ENCODE assay signal across 10 cellular contexts in genomic region chr16:4376126-4376819, GRCh38. TPM values are rescaled to one million over a fixed set of nuclear protein-coding genes. Genes with fewer than 3 reads are reported as not detected.
A peak's percentile ranks its signal among the peaks of the same experiment; 100 is the strongest.
DNase-seq lines count a peak whose midpoint lies in the region; ATAC-seq and TF ChIP-seq lines count a peak whose summit lies in the region.
"Had no signal": no experiment of that assay in that cellular context is flagged by ENCODE, and none has a peak within 500 bp of the region (broad histone marks: within the 10 kb centered on the region; RNA-seq: fewer than 3 reads in every experiment).

No MANE protein-coding gene starts in this region.

- peak; percentile 74 to 97 for DNase-seq in lower leg skin (ENCODE audit: low spot score in 2 of 2)
- DNase-seq in substantia nigra (lab: John Stamatoyannopoulos, UW) = peak in 48 of 49 donors; percentile 23 to 95 (median 77)
- no peak for DNase-seq in stimulated activated CD4-positive, alpha-beta T cell treated with anti-CD3 and anti-CD28 coated beads, Interleukin-1b, Interleukin-23, amount 100 ng/mL, for 48 hours
- no peak for DNase-seq in stimulated activated CD4-positive, alpha-beta T cell treated with anti-CD3 and anti-CD28 coated beads, Interleukin-2, amount 100 ng/mL, for 48 hours
- no peak for DNase-seq in NCI-H2081 (lab: John Stamatoyannopoulos, UW)
- DNase-seq: activated CD4-positive, alpha-beta T cell treated with anti-CD3 and anti-CD28 coated beads, Interleukin-2, amount 50 U/mL, for 4 hours had no signal

- no peak for TF ChIP-seq CTCF in lower leg skin (IDR thresholded peaks at IDR 0.05)

- no peak for TF ChIP-seq POLR2A in lower leg skin (IDR thresholded peaks at IDR 0.05)

- ATAC-seq in GM21360 (IDR thresholded peaks at IDR 0.05; ENCODE audit: unreplicated experiment) = no peak

- H3K27ac ChIP-seq in HUES64 (ENCODE audit: low read depth, low read length) (peak overlapping the region; percentile 37), cingulate gyrus (ENCODE audit: low read depth, low read length) (peak overlapping the region; percentile 67), substantia nigra (ENCODE audit: low read depth, low read length, poor library complexity, severe bottlenecking) (peak overlapping the region; percentile 51)
- H3K27ac ChIP-seq: KMS-11 had no signal

- no peak overlapping the region for H3K9ac ChIP-seq in HUES64 (ENCODE audit: low read depth, low read length)
- H3K9ac ChIP-seq: KMS-11 had no signal

- peaks cover 42% of the 10 kb centered on the region for H3K4me1 ChIP-seq in HUES64 (ENCODE audit: insufficient read depth, low read length)

- no peaks in the 10 kb centered on the region for H3K9me3 ChIP-seq in HUES64 (ENCODE audit: insufficient read depth, low read depth, low read length)

- H3K27me3 ChIP-seq in HUES64 (ENCODE audit: insufficient read depth, low read length) = no peaks in the 10 kb centered on the region

- H3K4me3 ChIP-seq in HUES64 (ENCODE audit: low read length) (no peak overlapping the region), lower leg skin (ENCODE audit: low read depth, poor library complexity, severe bottlenecking) (no peak overlapping the region)

- H3K36me3 ChIP-seq in HUES64 (ENCODE audit: insufficient read depth, low read length) = no peaks in the 10 kb centered on the region

- intact Hi-C loops in lower leg skin (cut with DNase I; ENCODE audit: low total_unique reads) = loop anchor here (10.0 kb wide), 1 partner anchor 1129 kb away; no protein-coding TSS in a partner anchor

- 88% methylated on average over 29 of the region's 30 CpGs for WGBS in HUES64
- 57 to 75% methylated on average over 19 to 30 of the region's 30 CpGs for WGBS in lower leg skin, 2 donors

RNA-seq across cellular contexts. Expression of gene VASN, which starts 4.6 kb away (rescaled TPM):
- 6.1 TPM for polyA plus RNA-seq in HUES64 (2013, experiment 1 of 2)
- 7.2 TPM for polyA plus RNA-seq in HUES64 (2013, experiment 2 of 2)
- total RNA-seq in lower leg skin = 10 to 100 TPM; 35.6 to 52.8 (median 46.7) TPM

RNA-seq across cellular contexts. Expression of gene PAM16, which starts 25.2 kb away (rescaled TPM):
- 71.8 TPM for polyA plus RNA-seq in HUES64 (2013, experiment 1 of 2)
- polyA plus RNA-seq in HUES64 (2013, experiment 2 of 2) = 66.8 TPM
- total RNA-seq in lower leg skin = 10 to 100 TPM; 26.2 to 64.5 (median 40.9) TPM

RNA-seq across cellular contexts. Expression of gene CORO7, which starts 40.1 kb away (rescaled TPM):
- polyA plus RNA-seq in HUES64 (2013, experiment 1 of 2) = 10.0 TPM
- 14.5 TPM for polyA plus RNA-seq in HUES64 (2013, experiment 2 of 2)
- 10 to 100 TPM; 18.4 to 39.0 (median 22.7) TPM for total RNA-seq in lower leg skin

RNA-seq across cellular contexts. Expression of gene DNAJA3, which starts 49.4 kb away (rescaled TPM):
- 39.6 TPM for polyA plus RNA-seq in HUES64 (2013, experiment 1 of 2)
- polyA plus RNA-seq in HUES64 (2013, experiment 2 of 2) = 40.3 TPM
- total RNA-seq in lower leg skin = 10 to 100 TPM; 37.4 to 44.1 (median 40.8) TPM

Comparison
In these comparisons a context has a peak if more than half of its experiments do, and no peak if none do; other contexts are left out.
1. DNase-seq: peak in lower leg skin (2 of 2) and substantia nigra (48 of 49); none in stimulated activated CD4-positive, alpha-beta T cell treated with anti-CD3 and anti-CD28 coated beads, Interleukin-1b, Interleukin-23, amount 100 ng/mL, for 48 hours (single experiment), stimulated activated CD4-positive, alpha-beta T cell treated with anti-CD3 and anti-CD28 coated beads, Interleukin-2, amount 100 ng/mL, for 48 hours (0 of 2) and NCI-H2081 (0 of 2).
2. Peak in every context shown above with its lines, with median percentiles within 50 percentile points of each other: H3K27ac ChIP-seq.